In genomic region chr6:33592280-33592594, GRCh38 we compare ENCODE assay signal across 13 cellular contexts. TPM values are rescaled to one million over a fixed set of nuclear protein-coding genes. Genes with fewer than 3 reads are reported as not detected.
A peak's percentile ranks its signal among the peaks of the same experiment; 100 is the strongest.
DNase-seq lines count a peak whose midpoint lies in the region; ATAC-seq lines count a peak whose summit lies in the region.
"Had no signal": no experiment of that assay in that cellular context is flagged by ENCODE, and none has a peak within 500 bp of the region (broad histone marks: within the 10 kb centered on the region; RNA-seq: fewer than 3 reads in every experiment).

No MANE protein-coding gene starts in this region.

- peaks cover 3% of the 10 kb centered on the region for H3K27me3 Mint-ChIP-seq in T-helper 2 cell treated with Interferon-gamma antibody and Interleukin-4, amounts not matched to agents 5 μg/mL and 100 μg/mL, for 36 hours (ENCODE audit: low read depth)
- H3K27me3 Mint-ChIP-seq in CD4-positive, alpha-beta memory T cell: no peaks in the 10 kb centered on the region
- peaks cover 2% of the 10 kb centered on the region for H3K27me3 Mint-ChIP-seq in activated CD4-positive, alpha-beta memory T cell treated with anti-CD3 and anti-CD28 coated beads, Interleukin-2, amount 10 ng/mL, durations not matched to agents 7 days and 5 days
- H3K27me3 Mint-ChIP-seq in naive thymus-derived CD4-positive, alpha-beta T cell: peaks cover 0 to 4% (median 0%) of the 10 kb centered on the region in 5 donors

- no peaks in the 10 kb centered on the region for H3K27me3 ChIP-seq in CD4-positive, alpha-beta memory T cell (ENCODE audit: insufficient read depth, low read length)
- H3K27me3 ChIP-seq in naive thymus-derived CD4-positive, alpha-beta T cell (ENCODE audit: control insufficient read depth in 2 of 2, insufficient read depth in 2 of 2, low read length in 2 of 2): no peaks in the 10 kb centered on the region

- H3K4me3 ChIP-seq in CD4-positive, alpha-beta memory T cell (ENCODE audit: low read length in 2 of 2): no peak overlapping the region
- no peak overlapping the region for H3K4me3 ChIP-seq in naive thymus-derived CD4-positive, alpha-beta T cell (ENCODE audit: low read length)

- H3K4me3 Mint-ChIP-seq in T-helper 2 cell treated with Interferon-gamma antibody and Interleukin-4, amounts not matched to agents 5 μg/mL and 100 μg/mL, for 36 hours: peak overlapping the region; percentile 77
- peak overlapping the region; percentile 67 to 91 (median 82) for H3K4me3 Mint-ChIP-seq in CD4-positive, alpha-beta memory T cell
- peak overlapping the region; percentile 68 for H3K4me3 Mint-ChIP-seq in activated CD4-positive, alpha-beta memory T cell treated with anti-CD3 and anti-CD28 coated beads, Interleukin-2, amount 10 ng/mL, durations not matched to agents 7 days and 5 days
- peak overlapping the region; percentile 75 to 89 (median 86) for H3K4me3 Mint-ChIP-seq in naive thymus-derived CD4-positive, alpha-beta T cell
- H3K4me3 Mint-ChIP-seq: brain had no signal

- CTCF ChIA-PET in CD4-positive, alpha-beta memory T cell (lab: Charles Lee; ENCODE audit: partially characterized antibody): interaction anchor here (0.6 to 4.0 kb wide), 10 partner anchors 13 to 274 kb away, joined by 3 to 24 read pairs (median 5); partner anchors contain the start of genes BAK1 and ZBTB22
- CTCF ChIA-PET in activated CD4-positive, alpha-beta memory T cell treated with anti-CD3 and anti-CD28 coated beads, Interleukin-2, amount 10 ng/mL, durations not matched to agents 7 days and 5 days (lab: Charles Lee): interaction anchor here (1.3 to 3.3 kb wide), 2 partner anchors 16 to 77 kb away, joined by 3 to 17 read pairs; no protein-coding TSS in a partner anchor
- CTCF ChIA-PET in naive thymus-derived CD4-positive, alpha-beta T cell (lab: Charles Lee): interaction anchor here (1.9 to 2.1 kb wide), 2 partner anchors 101 to 108 kb away, joined by 6 to 14 read pairs; no protein-coding TSS in a partner anchor

- intact Hi-C loops in CD4-positive, alpha-beta memory T cell (cut with micrococcal nuclease): loop anchor here (2.0 kb wide), 1 partner anchor 29 kb away; the partner anchor contains the start of gene ITPR3
- intact Hi-C loops in naive thymus-derived CD4-positive, alpha-beta T cell (cut with micrococcal nuclease): loop anchor here in 1 of 2 donors (1.0 to 2.0 kb wide), 4 partner anchors 15 to 77 kb away; partner anchors contain the start of gene ITPR3

- no peak overlapping the region for H3K27ac ChIP-seq in CD4-positive, alpha-beta memory T cell (ENCODE audit: low read depth, low read length)
- H3K27ac ChIP-seq in naive thymus-derived CD4-positive, alpha-beta T cell (ENCODE audit: low read depth, low read length): peak overlapping the region; percentile 66

- no peaks in the 10 kb centered on the region for H3K9me3 Mint-ChIP-seq in T-helper 2 cell treated with Interferon-gamma antibody and Interleukin-4, amounts not matched to agents 5 μg/mL and 100 μg/mL, for 36 hours
- H3K9me3 Mint-ChIP-seq in CD4-positive, alpha-beta memory T cell: no peaks in the 10 kb centered on the region
- H3K9me3 Mint-ChIP-seq in activated CD4-positive, alpha-beta memory T cell treated with anti-CD3 and anti-CD28 coated beads, Interleukin-2, amount 10 ng/mL, durations not matched to agents 7 days and 5 days: no peaks in the 10 kb centered on the region
- H3K9me3 Mint-ChIP-seq in naive thymus-derived CD4-positive, alpha-beta T cell: no peaks in the 10 kb centered on the region

- no peaks in the 10 kb centered on the region for H3K36me3 Mint-ChIP-seq in T-helper 2 cell treated with Interferon-gamma antibody and Interleukin-4, amounts not matched to agents 5 μg/mL and 100 μg/mL, for 36 hours (ENCODE audit: low read depth)
- no peaks in the 10 kb centered on the region for H3K36me3 Mint-ChIP-seq in CD4-positive, alpha-beta memory T cell
- no peaks in the 10 kb centered on the region for H3K36me3 Mint-ChIP-seq in activated CD4-positive, alpha-beta memory T cell treated with anti-CD3 and anti-CD28 coated beads, Interleukin-2, amount 10 ng/mL, durations not matched to agents 7 days and 5 days (ENCODE audit: low read depth)
- peaks cover 0 to 2% (median 0%) of the 10 kb centered on the region in 5 donors for H3K36me3 Mint-ChIP-seq in naive thymus-derived CD4-positive, alpha-beta T cell
- H3K36me3 Mint-ChIP-seq: brain had no signal

- H3K36me3 ChIP-seq in CD4-positive, alpha-beta memory T cell (ENCODE audit: insufficient read depth, low read length): no peaks in the 10 kb centered on the region
- no peaks in the 10 kb centered on the region for H3K36me3 ChIP-seq in naive thymus-derived CD4-positive, alpha-beta T cell (ENCODE audit: control insufficient read depth in 2 of 3, insufficient read depth in 3 of 3, low read length in 3 of 3)

- POLR2A ChIA-PET in CD4-positive, alpha-beta memory T cell (lab: Charles Lee; ENCODE audit: partially characterized antibody): interaction anchor here (0.8 to 2.8 kb wide), 9 partner anchors 13 to 162 kb away, joined by 3 to 24 read pairs (median 5); partner anchors contain the start of genes BAK1, ITPR3 and UQCC2
- POLR2A ChIA-PET in activated CD4-positive, alpha-beta memory T cell treated with anti-CD3 and anti-CD28 coated beads, Interleukin-2, amount 10 ng/mL, durations not matched to agents 7 days and 5 days (lab: Charles Lee): interaction anchor here (0.7 to 3.0 kb wide), 6 partner anchors 10 to 105 kb away, joined by 3 to 10 read pairs (median 4); partner anchors contain the start of genes BAK1 and ITPR3
- POLR2A ChIA-PET in naive thymus-derived CD4-positive, alpha-beta T cell (lab: Charles Lee): interaction anchor here (0.8 to 2.9 kb wide), 9 partner anchors 15 to 175 kb away, joined by 3 to 19 read pairs (median 6); partner anchors contain the start of genes CUTA, ITPR3 and ZBTB9

- H3K4me1 Mint-ChIP-seq in T-helper 2 cell treated with Interferon-gamma antibody and Interleukin-4, amounts not matched to agents 5 μg/mL and 100 μg/mL, for 36 hours (ENCODE audit: low read depth): peaks cover 16% of the 10 kb centered on the region
- H3K4me1 Mint-ChIP-seq in CD4-positive, alpha-beta memory T cell: peaks cover 12 to 20% (median 16%) of the 10 kb centered on the region in 4 donors
- H3K4me1 Mint-ChIP-seq in activated CD4-positive, alpha-beta memory T cell treated with anti-CD3 and anti-CD28 coated beads, Interleukin-2, amount 10 ng/mL, durations not matched to agents 7 days and 5 days: peaks cover 48% of the 10 kb centered on the region
- H3K4me1 Mint-ChIP-seq in naive thymus-derived CD4-positive, alpha-beta T cell: peaks cover 16 to 34% (median 24%) of the 10 kb centered on the region in 7 donors

- no peak for DNase-seq in T-helper 2 cell treated with Interferon-gamma antibody and Interleukin-4, amounts not matched to agents 5 μg/mL and 100 μg/mL, for 36 hours (ENCODE audit: low spot score)
- no peak for DNase-seq in T-helper 2 cell
- no peak for DNase-seq in CD4-positive, alpha-beta memory T cell
- no peak for DNase-seq in activated CD4-positive, alpha-beta memory T cell treated with anti-CD3 and anti-CD28 coated beads, Interleukin-2, amount 10 ng/mL, durations not matched to agents 7 days and 5 days
- no peak for DNase-seq in naive thymus-derived CD4-positive, alpha-beta T cell
- DNase-seq in stimulated activated CD4-positive, alpha-beta T cell treated with anti-CD3 and anti-CD28 coated beads, Interleukin-2, amount 100 ng/mL, for 48 hours: no peak
- DNase-seq in effector CD4-positive, alpha-beta T cell: no peak
- DNase-seq: 8988T, GF-D8, retina had no signal

- H3K9me3 ChIP-seq in CD4-positive, alpha-beta memory T cell (ENCODE audit: control insufficient read depth in 1 of 2, low read length in 2 of 2): no peaks in the 10 kb centered on the region
- no peaks in the 10 kb centered on the region for H3K9me3 ChIP-seq in naive thymus-derived CD4-positive, alpha-beta T cell (ENCODE audit: control insufficient read depth in 2 of 3, low read length in 3 of 3)

- peaks cover 14% of the 10 kb centered on the region for H3K4me1 ChIP-seq in CD4-positive, alpha-beta memory T cell (ENCODE audit: insufficient read depth, low read length)
- peaks cover 5% of the 10 kb centered on the region in 2 donors for H3K4me1 ChIP-seq in naive thymus-derived CD4-positive, alpha-beta T cell (ENCODE audit: control insufficient read depth in 2 of 2, insufficient read depth in 2 of 2, low read length in 2 of 2)

- no peak overlapping the region for H3K27ac Mint-ChIP-seq in T-helper 2 cell treated with Interferon-gamma antibody and Interleukin-4, amounts not matched to agents 5 μg/mL and 100 μg/mL, for 36 hours
- H3K27ac Mint-ChIP-seq in CD4-positive, alpha-beta memory T cell: peak overlapping the region; percentile 75 to 96 (median 91)
- no peak overlapping the region for H3K27ac Mint-ChIP-seq in activated CD4-positive, alpha-beta memory T cell treated with anti-CD3 and anti-CD28 coated beads, Interleukin-2, amount 10 ng/mL, durations not matched to agents 7 days and 5 days
- H3K27ac Mint-ChIP-seq in naive thymus-derived CD4-positive, alpha-beta T cell: peak overlapping the region; percentile 11 to 98 (median 93)

- peak; percentile 4 for ATAC-seq in naive thymus-derived CD4-positive, alpha-beta T cell
- no peak for ATAC-seq in GM19463 (IDR thresholded peaks at IDR 0.05; ENCODE audit: unreplicated experiment)
- ATAC-seq: left lobe of liver had no signal

RNA-seq across cellular contexts. Expression of gene BAK1, which starts 12.2 kb away (rescaled TPM):
- 10 to 100 TPM; 26.2 to 27.2 TPM for total RNA-seq in CD4-positive, alpha-beta memory T cell
- polyA plus RNA-seq in CD4-positive, alpha-beta memory T cell: 10 to 100 TPM; 28.1 to 41.6 TPM
- total RNA-seq in activated CD4-positive, alpha-beta memory T cell treated with anti-CD3 and anti-CD28 coated beads, Interleukin-2, amount 10 ng/mL, durations not matched to agents 7 days and 5 days: 100 to 1,000 TPM in 1 of 2 experiments, 10 to 100 TPM in 1; 97.9 to 100 TPM
- total RNA-seq in naive thymus-derived CD4-positive, alpha-beta T cell: 10 to 100 TPM; 16.9 to 78.8 (median 22.0) TPM
- 10 to 100 TPM in 1 of 2 donors, 1 to 10 TPM in 1; 9.6 to 21.7 TPM for polyA plus RNA-seq in naive thymus-derived CD4-positive, alpha-beta T cell

RNA-seq across cellular contexts. Expression of gene ITPR3, which starts 28.9 kb away (rescaled TPM):
- total RNA-seq in CD4-positive, alpha-beta memory T cell: 10 to 100 TPM; 71.2 to 72.4 TPM
- 1 to 10 TPM in 1 of 2 donors, under 1 TPM in 1; 0.55 to 8.1 TPM for polyA plus RNA-seq in CD4-positive, alpha-beta memory T cell
- 10 to 100 TPM; 54.2 to 55.1 TPM for total RNA-seq in activated CD4-positive, alpha-beta memory T cell treated with anti-CD3 and anti-CD28 coated beads, Interleukin-2, amount 10 ng/mL, durations not matched to agents 7 days and 5 days
- 10 to 100 TPM; 35.6 to 65.7 (median 47.7) TPM for total RNA-seq in naive thymus-derived CD4-positive, alpha-beta T cell
- 1 to 10 TPM; 1.7 to 7.3 TPM for polyA plus RNA-seq in naive thymus-derived CD4-positive, alpha-beta T cell

Comparison
In these comparisons a context has a peak if more than half of its experiments do, and no peak if none do; other contexts are left out.
1. H3K27ac Mint-ChIP-seq: peak in CD4-positive, alpha-beta memory T cell (7 of 7) and naive thymus-derived CD4-positive, alpha-beta T cell (9 of 9); none in T-helper 2 cell treated with Interferon-gamma antibody and Interleukin-4, amounts not matched to agents 5 μg/mL and 100 μg/mL, for 36 hours (single experiment) and activated CD4-positive, alpha-beta memory T cell treated with anti-CD3 and anti-CD28 coated beads, Interleukin-2, amount 10 ng/mL, durations not matched to agents 7 days and 5 days (single experiment).
2. Peak in every context shown above with its lines, with median percentiles within 50 percentile points of each other: H3K4me3 Mint-ChIP-seq.